Comparison of ENCODE assay signal across 27 cellular contexts in genomic region chr22:38190581-38190980, GRCh38. TPM values are rescaled to one million over a fixed set of nuclear protein-coding genes. Genes with fewer than 3 reads are reported as not detected.
A peak's percentile ranks its signal among the peaks of the same experiment; 100 is the strongest.
DNase-seq lines count a peak whose midpoint lies in the region; ATAC-seq, FAIRE-seq and TF ChIP-seq lines count a peak whose summit lies in the region.
"Had no signal": no experiment of that assay in that cellular context is flagged by ENCODE, and none has a peak within 500 bp of the region (broad histone marks: within the 10 kb centered on the region; RNA-seq: fewer than 3 reads in every experiment).

No MANE protein-coding gene starts in this region.

- H3K4me2 ChIP-seq in HepG2 (ENCODE audit: low read depth, low read length), result no peak overlapping the region
- H3K4me2 ChIP-seq: BLaER1 had no signal

- no peak overlapping the region for H3K27ac Mint-ChIP-seq in mesothelial cell of epicardium
- H3K27ac Mint-ChIP-seq: B cell; CD8-positive, alpha-beta T cell had no signal

- no peaks in the 10 kb centered on the region for H4K20me1 ChIP-seq in HepG2 (ENCODE audit: insufficient read depth, low read length)
- H4K20me1 ChIP-seq: BLaER1 had no signal

- intact Hi-C loops in HepG2 (cut with micrococcal nuclease; ENCODE audit: unreplicated experiment) (no loop called here), posterior vena cava (cut with DNase I) (no loop called here)

- H3K4me1 Mint-ChIP-seq in mesothelial cell of epicardium, result no peaks in the 10 kb centered on the region

- TF ChIP-seq POLR2A in HepG2 (IDR thresholded peaks at IDR 0.05; ENCODE audit: insufficient read depth in 1 of 2, low read depth in 2 of 2, low read length in 2 of 2), result no peak

- DNase-seq in HepG2 (ENCODE audit: low spot score) (no peak), left lobe of liver (ENCODE audit: low spot score) (peak; percentile 83), posterior vena cava (ENCODE audit: low spot score) (peak; percentile 47), AG08396 (ENCODE audit: low spot score) (no peak), mesothelial cell of epicardium (ENCODE audit: low spot score in 2 of 2, unreplicated experiment in 2 of 2) (no peak), foreskin melanocyte (no peak)
- no peak for DNase-seq in activated CD8-positive, alpha-beta memory T cell treated with anti-CD3 and anti-CD28 coated beads, Interleukin-2, amount 50 U/mL, for 4 hours
- DNase-seq: ACHN; CD4-positive, CD25-positive, alpha-beta regulatory T cell; CD8-positive, alpha-beta T cell; DMS 273 treated with DMSO at 0.1 percent for 48 hours; DMS79; EL; GDM1; GM23248; H7; HCEC 1CT had no signal

- no peaks in the 10 kb centered on the region for H3K9me3 Mint-ChIP-seq in mesothelial cell of epicardium
- H3K9me3 Mint-ChIP-seq: CD8-positive, alpha-beta T cell had no signal

- no peaks in the 10 kb centered on the region for H3K27me3 Mint-ChIP-seq in mesothelial cell of epicardium (ENCODE audit: low read depth)

- H3K9ac ChIP-seq in liver (ENCODE audit: low read depth in 1 of 2, low read length in 2 of 2), result no peak overlapping the region
- no peak overlapping the region for H3K9ac ChIP-seq in HepG2 (ENCODE audit: insufficient read depth, low read depth, low read length)
- H3K9ac ChIP-seq: BLaER1, GM23248 had no signal

- no peaks in the 10 kb centered on the region for H3K36me3 Mint-ChIP-seq in mesothelial cell of epicardium
- H3K36me3 Mint-ChIP-seq: CD4-positive, CD25-positive, alpha-beta regulatory T cell; CD8-positive, alpha-beta T cell had no signal

- no peak overlapping the region for H3K4me3 Mint-ChIP-seq in mesothelial cell of epicardium
- H3K4me3 Mint-ChIP-seq: B cell; CD4-positive, CD25-positive, alpha-beta regulatory T cell; CD8-positive, alpha-beta T cell had no signal

- ATAC-seq in HepG2 (no peak), left lobe of liver (peak; percentile 59)
- ATAC-seq: CD8-positive, alpha-beta T cell; GM12878 had no signal

- no peaks in the 10 kb centered on the region for H3K79me2 ChIP-seq in HepG2 (ENCODE audit: insufficient read depth, low read length)

- H3K36me3 ChIP-seq in liver (ENCODE audit: control insufficient read depth in 4 of 4, insufficient read depth in 3 of 4, low read depth in 1 of 4, low read length in 3 of 4) (no peaks in the 10 kb centered on the region), HepG2 (replicated peaks in 1 of 2; ENCODE audit: control insufficient read depth in 1 of 2, insufficient read depth in 2 of 2, low read length in 2 of 2) (no peaks in the 10 kb centered on the region)
- H3K36me3 ChIP-seq: BLaER1 had no signal

- no peaks in the 10 kb centered on the region for H3K9me3 ChIP-seq in liver (ENCODE audit: control insufficient read depth in 4 of 4, low read length in 3 of 4)
- no peaks in the 10 kb centered on the region for H3K9me3 ChIP-seq in HepG2 (ENCODE audit: low read length)
- H3K9me3 ChIP-seq: BLaER1 had no signal

- POLR2A ChIA-PET in HepG2 (lab: Yijun Ruan, JAX), result interaction anchor here (0.9 kb wide), 1 partner anchor 9 kb away, joined by 3 read pairs; the partner anchor contains the start of gene PLA2G6

- H3K27me3 ChIP-seq in liver (ENCODE audit: control insufficient read depth in 4 of 4, insufficient read depth in 4 of 4, low read length in 3 of 4) (no peaks in the 10 kb centered on the region), HepG2 (ENCODE audit: control insufficient read depth in 1 of 2, insufficient read depth in 2 of 2, low read length in 2 of 2) (no peaks in the 10 kb centered on the region)
- H3K27me3 ChIP-seq: BLaER1 had no signal

- TF ChIP-seq RAD21 in liver (IDR thresholded peaks at IDR 0.05), result peak; percentile 40 to 60
- TF ChIP-seq RAD21 in HepG2 (CRISPR knock-in tag; IDR thresholded peaks at IDR 0.05), result no peak

- no peak overlapping the region for H2AFZ ChIP-seq in HepG2 (ENCODE audit: low read length)
- H2AFZ ChIP-seq: GM23248 had no signal

- H3K4me1 ChIP-seq in liver (ENCODE audit: control insufficient read depth in 4 of 4, insufficient read depth in 4 of 4, low read length in 3 of 4), result peaks cover 23 to 49% (median 37%) of the 10 kb centered on the region in 4 donors
- peaks cover 74% of the 10 kb centered on the region for H3K4me1 ChIP-seq in HepG2 (ENCODE audit: insufficient read depth, low read length)

- TF ChIP-seq EP300 in HepG2 (IDR thresholded peaks at IDR 0.05; ENCODE audit: low read depth in 2 of 2, low read length in 2 of 2) (no peak), HepG2 (CRISPR knock-in tag; IDR thresholded peaks at IDR 0.05; ENCODE audit: borderline replicate concordance) (no peak)

- H3K27ac ChIP-seq in liver (ENCODE audit: low read depth in 1 of 2, low read length in 2 of 2) (peak overlapping the region in 1 of 2 donors; percentile 22), HepG2 (ENCODE audit: extremely low read length, insufficient read depth, low read length) (no peak overlapping the region)
- H3K27ac ChIP-seq: 22Rv1, BLaER1, C4-2B, GM23248 had no signal

- TF ChIP-seq CTCF in liver (IDR thresholded peaks at IDR 0.05; ENCODE audit: low read depth, low read length, missing input control) (no peak), HepG2 (CRISPR knock-in tag; IDR thresholded peaks at IDR 0.05) (no peak), mesothelial cell of epicardium (IDR thresholded peaks at IDR 0.05; ENCODE audit: unreplicated experiment) (no peak)

- in situ Hi-C loops in HepG2 (cut with HindIII; ENCODE audit: extremely low pct_ligation_motif_present, low pct_unique_long_range_greater_than_20kb), result no loop called here

- H3K4me3 ChIP-seq in liver (ENCODE audit: low read depth in 1 of 3, low read length in 3 of 3) (no peak overlapping the region), HepG2 (replicated peaks in 1 of 3; ENCODE audit: insufficient read depth in 1 of 3, low read depth in 2 of 3, low read length in 3 of 3) (no peak overlapping the region)
- H3K4me3 ChIP-seq: BLaER1, GM12878, GM23248 had no signal

- FAIRE-seq in HepG2 (lab: Jason Lieb, UNC), result no peak
- FAIRE-seq: A204.1, D721Med, GM12878, GM19239, H1 had no signal

- no TSS peak for BruUV-seq in HepG2 (replicated peaks; lab: Mats Ljungman, UMichigan)

- WGBS in liver, result 28% methylated on average over 6 of the region's 6 CpGs
- 75% methylated on average over 6 of the region's 6 CpGs for whole genome bisulfite sequencing in HepG2 (ENCODE audit: low lambda C conversion rate)

- CTCF ChIA-PET in HepG2 (lab: Yijun Ruan, JAX; ENCODE audit: low intra/inter-chr PET ratio, low total read pairs), result no interaction called here

RNA-seq across cellular contexts. Expression of gene PLA2G6, which starts 9.0 kb away (rescaled TPM):
- total RNA-seq in liver (1 to 10 TPM; 7.3 to 9.0 TPM), HepG2 (2016; rRNA removed; fragmentation: Illumina TruSeq; extraction: Trizol) (1.8 and 4.8 TPM in 2 replicates), left lobe of liver (32.1 TPM), posterior vena cava (10 to 100 TPM; 13.7 to 14.3 TPM), mesothelial cell of epicardium (88.2 to 91.9 TPM (median 88.6 TPM) in 3 replicates)
- polyA plus RNA-seq in liver (1 to 10 TPM; 5.7 to 7.2 TPM), HepG2 (2011; rRNA removed) (11.5 and 12.3 TPM in 2 replicates)
- 0.61 and 0.71 TPM in 2 replicates for total RNA-seq in HepG2 (2016; cell fraction: cytosol; rRNA removed; fragmentation: Illumina TruSeq; extraction: Trizol; ENCODE audit: low read depth)
- 1.9 and 5.2 TPM in 2 replicates for total RNA-seq in HepG2 (2016; cell fraction: insoluble cytoplasmic fraction; rRNA removed; fragmentation: Illumina TruSeq; extraction: Trizol)
- total RNA-seq in HepG2 (2016; cell fraction: membrane; rRNA removed; fragmentation: Illumina TruSeq; extraction: Trizol), result 1.3 TPM in 2 replicates
- 8.4 and 11.2 TPM in 2 replicates for total RNA-seq in HepG2 (2016; cell fraction: nucleus; rRNA removed; fragmentation: Illumina TruSeq; extraction: Trizol)
- 2.7 and 3.9 TPM in 2 replicates for polyA plus RNA-seq in HepG2 (2011; cell fraction: cytosol; rRNA removed)
- polyA plus RNA-seq in HepG2 (2011; cell fraction: nucleus; rRNA removed), result 73.3 and 101 TPM in 2 replicates
- 6.5 and 7.3 TPM in 2 replicates for polyA plus RNA-seq in HepG2 (2012)
- polyA plus RNA-seq in HepG2 (2016; cell fraction: cytosol; fragmentation: Illumina TruSeq; extraction: Trizol; ENCODE audit: low read depth), result 0.44 and 0.53 TPM in 2 replicates
- 0.96 and 1.7 TPM in 2 replicates for polyA plus RNA-seq in HepG2 (2016; cell fraction: insoluble cytoplasmic fraction; fragmentation: Illumina TruSeq; extraction: Trizol; ENCODE audit: low read depth)
- polyA plus RNA-seq in HepG2 (2016; cell fraction: membrane; fragmentation: Illumina TruSeq; extraction: Trizol; ENCODE audit: low read depth), result 0.88 and 1.6 TPM in 2 replicates
- polyA plus RNA-seq in HepG2 (2016; cell fraction: nucleus; fragmentation: Illumina TruSeq; extraction: Trizol; ENCODE audit: insufficient read depth, low read depth), result 22.2 and 23.2 TPM in 2 replicates
- polyA minus RNA-seq in HepG2 (2011; rRNA and poly(A)+ RNA removed; ENCODE audit: low replicate concordance), result 27.4 and 36.9 TPM in 2 replicates
- polyA minus RNA-seq in HepG2 (2011; cell fraction: cytosol; rRNA and poly(A)+ RNA removed), result 2.6 and 3.8 TPM in 2 replicates
- 21.3 and 31.8 TPM in 2 replicates for polyA minus RNA-seq in HepG2 (2011; cell fraction: nucleus; rRNA and poly(A)+ RNA removed)

RNA-seq across cellular contexts. Expression of gene MAFF, which starts 11.2 kb away (rescaled TPM):
- total RNA-seq in liver (1 to 10 TPM; 1.7 to 3.3 TPM), HepG2 (2016; rRNA removed; fragmentation: Illumina TruSeq; extraction: Trizol) (3.1 and 5.4 TPM in 2 replicates), left lobe of liver (2.5 TPM), posterior vena cava (10 to 100 TPM; 22.1 to 72.7 TPM), mesothelial cell of epicardium (33.4 to 35.3 TPM (median 34.1 TPM) in 3 replicates)
- polyA plus RNA-seq in liver (1 to 10 TPM; 1.4 to 2.2 TPM), HepG2 (2011; rRNA removed) (14.3 and 17.1 TPM in 2 replicates)
- total RNA-seq in HepG2 (2016; cell fraction: cytosol; rRNA removed; fragmentation: Illumina TruSeq; extraction: Trizol; ENCODE audit: low read depth), result 1.1 and 1.3 TPM in 2 replicates
- total RNA-seq in HepG2 (2016; cell fraction: insoluble cytoplasmic fraction; rRNA removed; fragmentation: Illumina TruSeq; extraction: Trizol), result 3.7 and 5.5 TPM in 2 replicates
- total RNA-seq in HepG2 (2016; cell fraction: membrane; rRNA removed; fragmentation: Illumina TruSeq; extraction: Trizol), result 2.3 and 2.5 TPM in 2 replicates
- total RNA-seq in HepG2 (2016; cell fraction: nucleus; rRNA removed; fragmentation: Illumina TruSeq; extraction: Trizol), result 4.4 and 6.4 TPM in 2 replicates
- 15.6 and 18.3 TPM in 2 replicates for polyA plus RNA-seq in HepG2 (2011; cell fraction: cytosol; rRNA removed)
- polyA plus RNA-seq in HepG2 (2011; cell fraction: nucleus; rRNA removed), result 15.7 and 16.6 TPM in 2 replicates
- polyA plus RNA-seq in HepG2 (2012), result 12.4 and 26.2 TPM in 2 replicates
- polyA plus RNA-seq in HepG2 (2016; cell fraction: cytosol; fragmentation: Illumina TruSeq; extraction: Trizol; ENCODE audit: low read depth), result 0.70 and 0.71 TPM in 2 replicates
- polyA plus RNA-seq in HepG2 (2016; cell fraction: insoluble cytoplasmic fraction; fragmentation: Illumina TruSeq; extraction: Trizol; ENCODE audit: low read depth), result 3.5 and 3.7 TPM in 2 replicates
- polyA plus RNA-seq in HepG2 (2016; cell fraction: membrane; fragmentation: Illumina TruSeq; extraction: Trizol; ENCODE audit: low read depth), result 1.2 and 1.9 TPM in 2 replicates
- 7.1 and 7.9 TPM in 2 replicates for polyA plus RNA-seq in HepG2 (2016; cell fraction: nucleus; fragmentation: Illumina TruSeq; extraction: Trizol; ENCODE audit: insufficient read depth, low read depth)
- 2.5 and 12.3 TPM in 2 replicates for polyA minus RNA-seq in HepG2 (2011; rRNA and poly(A)+ RNA removed; ENCODE audit: low replicate concordance)
- polyA minus RNA-seq in HepG2 (2011; cell fraction: cytosol; rRNA and poly(A)+ RNA removed), result 11.3 and 12.8 TPM in 2 replicates
- 7.3 and 8.1 TPM in 2 replicates for polyA minus RNA-seq in HepG2 (2011; cell fraction: nucleus; rRNA and poly(A)+ RNA removed)

Comparison
In these comparisons a context has a peak if more than half of its experiments do, and no peak if none do; other contexts are left out.
1. DNase-seq: peak in left lobe of liver (single experiment) and posterior vena cava (single experiment); none in HepG2 (single experiment), AG08396 (single experiment), activated CD8-positive, alpha-beta memory T cell treated with anti-CD3 and anti-CD28 coated beads, Interleukin-2, amount 50 U/mL, for 4 hours (single experiment), mesothelial cell of epicardium (0 of 2) and foreskin melanocyte (single experiment).